Comparison of ENCODE assay signal across 12 cellular contexts in genomic region chr12:46832084-46832704, GRCh38. TPM values are rescaled to one million over a fixed set of nuclear protein-coding genes. Genes with fewer than 3 reads are reported as not detected.
DNase-seq lines count a peak whose midpoint lies in the region; ATAC-seq and TF ChIP-seq lines count a peak whose summit lies in the region.
"Had no signal": no experiment of that assay in that cellular context is flagged by ENCODE, and none has a peak within 500 bp of the region (broad histone marks: within the 10 kb centered on the region; RNA-seq: fewer than 3 reads in every experiment).

No MANE protein-coding gene starts in this region.

- H3K27me3 Mint-ChIP-seq in endodermal cell (ENCODE audit: insufficient read depth) = peaks cover 84% of the 10 kb centered on the region

- H3K36me3 Mint-ChIP-seq in endodermal cell (ENCODE audit: low read depth) = no peaks in the 10 kb centered on the region
- H3K36me3 Mint-ChIP-seq: activated naive CD4-positive, alpha-beta T cell treated with anti-CD3 and anti-CD28 coated beads, Interleukin-2, amount 50 U/mL, for 24 hours had no signal

- peaks cover 2% of the 10 kb centered on the region for H3K9me3 Mint-ChIP-seq in endodermal cell
- H3K9me3 Mint-ChIP-seq: activated naive CD4-positive, alpha-beta T cell treated with anti-CD3 and anti-CD28 coated beads, Interleukin-2, amount 50 U/mL, for 24 hours had no signal

- no peak for TF ChIP-seq CTCF in endodermal cell (conservative IDR thresholded peaks at IDR 0.05)
- no peak for TF ChIP-seq CTCF in upper lobe of left lung (IDR thresholded peaks at IDR 0.05)

- H3K4me1 ChIP-seq in endodermal cell (ENCODE audit: control insufficient read depth, insufficient read depth, low read length) = no peaks in the 10 kb centered on the region
- H3K4me1 ChIP-seq in muscle layer of colon (ENCODE audit: insufficient read depth, low read length) = peaks cover 5% of the 10 kb centered on the region
- H3K4me1 ChIP-seq in upper lobe of left lung = peaks cover 0 to 15% (median 12%) of the 10 kb centered on the region in 4 donors

- peak overlapping the region; percentile 51 for H3K4me3 Mint-ChIP-seq in endodermal cell

- H3K36me3 ChIP-seq in endodermal cell (ENCODE audit: control insufficient read depth, insufficient read depth, low read length) = no peaks in the 10 kb centered on the region
- no peaks in the 10 kb centered on the region for H3K36me3 ChIP-seq in muscle layer of colon (ENCODE audit: insufficient read depth, low read length)
- no peaks in the 10 kb centered on the region for H3K36me3 ChIP-seq in upper lobe of left lung

- H3K27me3 ChIP-seq in endodermal cell (ENCODE audit: control insufficient read depth, insufficient read depth, low read length, poor library complexity, severe bottlenecking) = peaks cover 82% of the 10 kb centered on the region
- H3K27me3 ChIP-seq in muscle layer of colon (ENCODE audit: control insufficient read depth in 1 of 2, insufficient read depth in 2 of 2, low read length in 2 of 2) = peaks cover 32 to 34% of the 10 kb centered on the region in 2 donors
- peaks cover 0 to 19% (median 7%) of the 10 kb centered on the region in 4 donors for H3K27me3 ChIP-seq in upper lobe of left lung

- no peak for TF ChIP-seq EP300 in upper lobe of left lung (IDR thresholded peaks at IDR 0.05)

- H3K9ac ChIP-seq in endodermal cell (ENCODE audit: extremely low read depth, low read length, poor library complexity, severe bottlenecking) = no peak overlapping the region
- H3K9ac ChIP-seq in muscle layer of colon (ENCODE audit: low read length) = no peak overlapping the region

- no peak for TF ChIP-seq POLR2A in upper lobe of left lung (IDR thresholded peaks at IDR 0.05)

- H3K4me1 Mint-ChIP-seq in endodermal cell = peaks cover 12% of the 10 kb centered on the region

- no peak overlapping the region for H3K27ac Mint-ChIP-seq in endodermal cell
- H3K27ac Mint-ChIP-seq: activated naive CD4-positive, alpha-beta T cell treated with anti-CD3 and anti-CD28 coated beads, Interleukin-2, amount 50 U/mL, for 24 hours had no signal

- H3K4me3 ChIP-seq in endodermal cell (ENCODE audit: low read length) (no peak overlapping the region), muscle layer of colon (ENCODE audit: low read depth in 1 of 2, low read length in 2 of 2) (peak overlapping the region; percentile 50 to 52), upper lobe of left lung (peak overlapping the region in 3 of 4 donors; percentile 21 to 40 (median 37))

- H3K9me3 ChIP-seq in endodermal cell (ENCODE audit: control insufficient read depth, low read length) = peaks cover 4% of the 10 kb centered on the region
- H3K9me3 ChIP-seq in muscle layer of colon (ENCODE audit: low read length) = no peaks in the 10 kb centered on the region
- no peaks in the 10 kb centered on the region for H3K9me3 ChIP-seq in upper lobe of left lung

- intact Hi-C loops in Right ventricle myocardium superior (cut with DNase I) = no loop called here
- intact Hi-C loops in Right ventricle myocardium inferior (cut with DNase I) = loop anchor here (5.0 kb wide), 2 partner anchors 80 to 155 kb away; no protein-coding TSS in a partner anchor

- WGBS in endodermal cell (ENCODE audit: insufficient coverage in 1 of 2, insufficient read length in 1 of 2), 2 experiments = 61 to 80% methylated on average over 9 to 17 of the region's 17 CpGs
- WGBS in upper lobe of left lung, 2 donors = 31 to 38% methylated on average over 17 of the region's 17 CpGs

- DNase-seq in Right ventricle myocardium superior (no peak), Right ventricle myocardium inferior (ENCODE audit: missing footprints) (no peak), endodermal cell (peak; percentile 83), upper lobe of left lung (no peak), dermis blood vessel endothelial cell (no peak), islet precursor cell (no peak)
- DNase-seq: AML-193; NCI-H187; stimulated activated CD8-positive, alpha-beta memory T cell treated with anti-CD3 and anti-CD28 coated beads, Interleukin-4, amount 100 ng/mL, for 48 hours had no signal

- H3K27ac ChIP-seq in endodermal cell (ENCODE audit: low read depth, low read length) (no peak overlapping the region), muscle layer of colon (ENCODE audit: low read depth, low read length) (no peak overlapping the region), upper lobe of left lung (no peak overlapping the region)

- peak; percentile 9 for ATAC-seq in Right ventricle myocardium superior (ENCODE audit: poor library complexity)
- no peak for ATAC-seq in Right ventricle myocardium inferior
- ATAC-seq in upper lobe of left lung (ENCODE audit: low FRiP score in 2 of 2) = no peak
- no peak for ATAC-seq in GM19035 (IDR thresholded peaks at IDR 0.05; ENCODE audit: unreplicated experiment)

RNA-seq across cellular contexts. Expression of gene SLC38A4, which starts 6.4 kb away (rescaled TPM):
- 2.3 TPM for total RNA-seq in Right ventricle myocardium superior
- 2.8 TPM for total RNA-seq in Right ventricle myocardium inferior
- under 1 TPM in 1 of 2 donors, not detected in 1; 0.62 TPM for total RNA-seq in endodermal cell
- 0.93 TPM for polyA plus RNA-seq in endodermal cell (2013, experiment 1 of 2)
- polyA plus RNA-seq in endodermal cell (2013, experiment 2 of 2) = 0.70 TPM
- under 1 TPM in 3 of 6 donors, not detected in 3; 0.49 to 0.81 (median 0.60) TPM for total RNA-seq in upper lobe of left lung
- total RNA-seq in dermis blood vessel endothelial cell = 1.2 and 7.3 TPM in 2 replicates
